Comparison of ENCODE assay signal across 9 cellular contexts in genomic region chr10:71634531-71635164, GRCh38.
DNase-seq lines count a peak whose midpoint lies in the region; ATAC-seq and TF ChIP-seq lines count a peak whose summit lies in the region.
"Had no signal": no experiment of that assay in that cellular context is flagged by ENCODE, and none has a peak within 500 bp of the region (broad histone marks: within the 10 kb centered on the region; RNA-seq: fewer than 3 reads in every experiment).

No MANE protein-coding gene starts in this region.

- peak overlapping the region; percentile 25 to 28 for H3K9ac ChIP-seq in duodenal mucosa (ENCODE audit: low read depth in 1 of 2, low read length in 2 of 2)

- H3K9me3 ChIP-seq in duodenal mucosa (ENCODE audit: control insufficient read depth in 1 of 2, low read length in 2 of 2) = no peaks in the 10 kb centered on the region

- H3K36me3 ChIP-seq in duodenal mucosa (ENCODE audit: control insufficient read depth in 1 of 2, insufficient read depth in 2 of 2, low read length in 2 of 2) = no peaks in the 10 kb centered on the region

- H3K27me3 Mint-ChIP-seq in activated T-helper 17 cell treated with anti-CD3 and anti-CD28 coated beads, Interleukin-2, amount 50 U/mL, for 72 hours = peaks cover 3% of the 10 kb centered on the region

- no peak for TF ChIP-seq CTCF in 22Rv1 (IDR thresholded peaks at IDR 0.05)

- no peaks in the 10 kb centered on the region for H3K4me1 Mint-ChIP-seq in activated T-helper 17 cell treated with anti-CD3 and anti-CD28 coated beads, Interleukin-2, amount 50 U/mL, for 72 hours

- TF ChIP-seq RAD21 in Ishikawa (IDR thresholded peaks at IDR 0.05; ENCODE audit: low read depth) = no peak

- H3K27ac ChIP-seq in 22Rv1 (0 out of 2 replicates have a peak overlapping the region, but pooled peaks have one; percentile 32), duodenal mucosa (ENCODE audit: low read depth, low read length) (peak overlapping the region; percentile 64)

- H3K36me3 Mint-ChIP-seq in activated T-helper 17 cell treated with anti-CD3 and anti-CD28 coated beads, Interleukin-2, amount 50 U/mL, for 72 hours (ENCODE audit: low read depth) = no peaks in the 10 kb centered on the region

- DNase-seq in mucosa of gallbladder (ENCODE audit: low spot score) (peak; percentile 82), LoVo (ENCODE audit: low spot score) (no peak)
- DNase-seq: activated effector memory CD4-positive, alpha-beta T cell treated with Interleukin-2 at 50 U/mL for 16 hours had no signal

- H3K9me3 Mint-ChIP-seq in activated T-helper 17 cell treated with anti-CD3 and anti-CD28 coated beads, Interleukin-2, amount 50 U/mL, for 72 hours = no peaks in the 10 kb centered on the region

- H3K4me1 ChIP-seq in duodenal mucosa (ENCODE audit: control insufficient read depth in 1 of 2, insufficient read depth in 2 of 2, low read length in 2 of 2) = peaks cover 82% of the 10 kb centered on the region in 2 donors

- H3K4me3 ChIP-seq in duodenal mucosa (ENCODE audit: low read depth in 1 of 2, low read length in 2 of 2) = peak overlapping the region in 1 of 2 donors; percentile 7

- H3K27me3 ChIP-seq in duodenal mucosa (ENCODE audit: control insufficient read depth in 1 of 2, insufficient read depth in 2 of 2, low read length in 2 of 2) = no peaks in the 10 kb centered on the region

- ATAC-seq in HG03039 (IDR thresholded peaks at IDR 0.05; ENCODE audit: unreplicated experiment) (no peak), GM19452 (IDR thresholded peaks at IDR 0.05; ENCODE audit: unreplicated experiment) (no peak)
- no peak for ATAC-seq in activated T-helper 17 cell treated with anti-CD3 and anti-CD28 coated beads, Interleukin-2, amount 50 U/mL, for 72 hours (replicated peaks)

- TF ChIP-seq EP300 in Ishikawa (IDR thresholded peaks at IDR 0.05; ENCODE audit: borderline replicate concordance) = no peak

- no peak overlapping the region for H3K27ac Mint-ChIP-seq in activated T-helper 17 cell treated with anti-CD3 and anti-CD28 coated beads, Interleukin-2, amount 50 U/mL, for 72 hours

- H3K4me3 Mint-ChIP-seq in activated T-helper 17 cell treated with anti-CD3 and anti-CD28 coated beads, Interleukin-2, amount 50 U/mL, for 72 hours = no peak overlapping the region

TF ChIP-seq in Ishikawa, 13 proteins besides CTCF, POLR2A, EP300 and RAD21:
- TF ChIP-seq NFIC (IDR thresholded peaks at IDR 0.05) = no peak
- TF ChIP-seq, protein P1, sequence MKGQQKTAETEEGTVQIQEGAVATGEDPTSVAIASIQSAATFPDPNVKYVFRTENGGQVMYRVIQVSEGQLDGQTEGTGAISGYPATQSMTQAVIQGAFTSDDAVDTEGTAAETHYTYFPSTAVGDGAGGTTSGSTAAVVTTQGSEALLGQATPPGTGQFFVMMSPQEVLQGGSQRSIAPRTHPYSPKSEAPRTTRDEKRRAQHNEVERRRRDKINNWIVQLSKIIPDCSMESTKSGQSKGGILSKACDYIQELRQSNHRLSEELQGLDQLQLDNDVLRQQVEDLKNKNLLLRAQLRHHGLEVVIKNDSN (IDR thresholded peaks at IDR 0.05) = peak; percentile 48; the same call in 1 of the 2 replicates
